19 cellular contexts compared by ENCODE assay signal in genomic region chr3:52487788-52488691, GRCh38. TPM values are rescaled to one million over a fixed set of nuclear protein-coding genes. Genes with fewer than 3 reads are reported as not detected.
"Had no signal": no experiment of that assay in that cellular context is flagged by ENCODE, and none has a peak within 500 bp of the region (broad histone marks: within the 10 kb centered on the region; RNA-seq: fewer than 3 reads in every experiment).

No MANE protein-coding gene starts in this region.

- DNase-seq: activated CD4-positive, alpha-beta memory T cell treated with anti-CD3 and anti-CD28 coated beads, Interleukin-2, amount 10 ng/mL, durations not matched to agents 7 days and 5 days; activated CD4-positive, alpha-beta T cell treated with anti-CD3 and anti-CD28 coated beads for 36 hours; activated naive CD4-positive, alpha-beta T cell treated with anti-CD3 and anti-CD28 coated beads, Interleukin-2, amount 10 ng/mL, durations not matched to agents 7 days and 5 days; activated T-cell treated with anti-CD3 and anti-CD28 coated beads, Interleukin-2, amount 50 U/mL, for 24 hours; effector memory CD4-positive, alpha-beta T cell; heart left ventricle; left cardiac atrium; lower lobe of right lung; nephron progenitor cell had no signal

- H3K9me3 Mint-ChIP-seq: activated CD4-positive, alpha-beta memory T cell treated with anti-CD3 and anti-CD28 coated beads, Interleukin-2, amount 10 ng/mL, durations not matched to agents 7 days and 5 days; activated naive CD4-positive, alpha-beta T cell treated with anti-CD3 and anti-CD28 coated beads, Interleukin-2, amount 10 ng/mL, durations not matched to agents 7 days and 5 days; activated T-cell treated with anti-CD3 and anti-CD28 coated beads, Interleukin-2, amount 50 U/mL, for 24 hours; dendritic cell treated with granulocyte-macrophage colony-stimulating factor and Interleukin-4, amounts not matched to agents 40 ng/mL and 50 ng/mL, for 4 days; nephron progenitor cell; stimulated activated naive CD8-positive, alpha-beta T cell treated with anti-CD3 and anti-CD28 coated beads, Interleukin-15, Interleukin-2, amounts not matched to agents 100 ng/mL and 50 ng/mL, for 24 hours had no signal

- H3K4me1 Mint-ChIP-seq: activated CD4-positive, alpha-beta memory T cell treated with anti-CD3 and anti-CD28 coated beads, Interleukin-2, amount 10 ng/mL, durations not matched to agents 7 days and 5 days; activated CD4-positive, alpha-beta T cell treated with anti-CD3 and anti-CD28 coated beads for 36 hours; activated naive CD4-positive, alpha-beta T cell treated with anti-CD3 and anti-CD28 coated beads, Interleukin-2, amount 10 ng/mL, durations not matched to agents 7 days and 5 days had no signal

- H3K27ac Mint-ChIP-seq: activated CD4-positive, alpha-beta memory T cell treated with anti-CD3 and anti-CD28 coated beads, Interleukin-2, amount 10 ng/mL, durations not matched to agents 7 days and 5 days; activated CD4-positive, alpha-beta T cell treated with anti-CD3 and anti-CD28 coated beads for 36 hours; activated naive CD4-positive, alpha-beta T cell treated with anti-CD3 and anti-CD28 coated beads, Interleukin-2, amount 10 ng/mL, durations not matched to agents 7 days and 5 days; activated T-cell treated with anti-CD3 and anti-CD28 coated beads, Interleukin-2, amount 50 U/mL, for 24 hours; nephron progenitor cell; stimulated activated naive CD8-positive, alpha-beta T cell treated with anti-CD3 and anti-CD28 coated beads, Interleukin-15, Interleukin-2, amounts not matched to agents 100 ng/mL and 50 ng/mL, for 24 hours had no signal

- H3K27me3 ChIP-seq: heart left ventricle, upper lobe of right lung had no signal

- H3K9me3 ChIP-seq: heart left ventricle, lower lobe of right lung, psoas muscle, upper lobe of right lung had no signal

- H3K4me3 Mint-ChIP-seq: activated CD4-positive, alpha-beta memory T cell treated with anti-CD3 and anti-CD28 coated beads, Interleukin-2, amount 10 ng/mL, durations not matched to agents 7 days and 5 days; activated CD4-positive, alpha-beta T cell treated with anti-CD3 and anti-CD28 coated beads for 36 hours; activated naive CD4-positive, alpha-beta T cell treated with anti-CD3 and anti-CD28 coated beads, Interleukin-2, amount 10 ng/mL, durations not matched to agents 7 days and 5 days; activated T-cell treated with anti-CD3 and anti-CD28 coated beads, Interleukin-2, amount 50 U/mL, for 24 hours; dendritic cell treated with granulocyte-macrophage colony-stimulating factor and Interleukin-4, amounts not matched to agents 40 ng/mL and 50 ng/mL, for 4 days; nephron progenitor cell; stimulated activated naive CD8-positive, alpha-beta T cell treated with anti-CD3 and anti-CD28 coated beads, Interleukin-15, Interleukin-2, amounts not matched to agents 100 ng/mL and 50 ng/mL, for 24 hours had no signal

- H3K4me3 ChIP-seq: heart left ventricle, lower lobe of right lung, psoas muscle, upper lobe of right lung had no signal

- FAIRE-seq: astrocyte, bronchial epithelial cell, frontal cortex had no signal

- H3K27me3 Mint-ChIP-seq: activated CD4-positive, alpha-beta memory T cell treated with anti-CD3 and anti-CD28 coated beads, Interleukin-2, amount 10 ng/mL, durations not matched to agents 7 days and 5 days; activated CD4-positive, alpha-beta T cell treated with anti-CD3 and anti-CD28 coated beads for 36 hours; activated naive CD4-positive, alpha-beta T cell treated with anti-CD3 and anti-CD28 coated beads, Interleukin-2, amount 10 ng/mL, durations not matched to agents 7 days and 5 days; activated T-cell treated with anti-CD3 and anti-CD28 coated beads, Interleukin-2, amount 50 U/mL, for 24 hours; dendritic cell treated with granulocyte-macrophage colony-stimulating factor and Interleukin-4, amounts not matched to agents 40 ng/mL and 50 ng/mL, for 4 days; stimulated activated naive CD8-positive, alpha-beta T cell treated with anti-CD3 and anti-CD28 coated beads, Interleukin-15, Interleukin-2, amounts not matched to agents 100 ng/mL and 50 ng/mL, for 24 hours had no signal

- ATAC-seq: activated CD4-positive, alpha-beta T cell treated with anti-CD3 and anti-CD28 coated beads for 36 hours; heart left ventricle; left cardiac atrium; lower lobe of right lung; psoas muscle; sciatic nerve; upper lobe of right lung had no signal

- H3K27ac ChIP-seq: epithelial cell of prostate, lower lobe of right lung, psoas muscle, upper lobe of right lung had no signal

RNA-seq across cellular contexts. Expression of gene STAB1, which starts 7.1 kb away (rescaled TPM):
- total RNA-seq: activated CD4-positive, alpha-beta memory T cell treated with anti-CD3 and anti-CD28 coated beads, Interleukin-2, amount 10 ng/mL, durations not matched to agents 7 days and 5 days had no signal

RNA-seq across cellular contexts. Expression of gene SEMA3G, which starts 43.1 kb away (rescaled TPM):
- total RNA-seq: activated CD4-positive, alpha-beta T cell treated with anti-CD3 and anti-CD28 coated beads for 36 hours; T-helper 1 cell treated with Interleukin-12 subunit alpha and Interleukin-12 subunit beta and Interleukin-4 antibody, amounts not matched to agents 30 ng/mL and 1 ng/mL, for 36 hours had no signal
